13 cellular contexts compared by ENCODE assay signal in the genomic region with DNA sequence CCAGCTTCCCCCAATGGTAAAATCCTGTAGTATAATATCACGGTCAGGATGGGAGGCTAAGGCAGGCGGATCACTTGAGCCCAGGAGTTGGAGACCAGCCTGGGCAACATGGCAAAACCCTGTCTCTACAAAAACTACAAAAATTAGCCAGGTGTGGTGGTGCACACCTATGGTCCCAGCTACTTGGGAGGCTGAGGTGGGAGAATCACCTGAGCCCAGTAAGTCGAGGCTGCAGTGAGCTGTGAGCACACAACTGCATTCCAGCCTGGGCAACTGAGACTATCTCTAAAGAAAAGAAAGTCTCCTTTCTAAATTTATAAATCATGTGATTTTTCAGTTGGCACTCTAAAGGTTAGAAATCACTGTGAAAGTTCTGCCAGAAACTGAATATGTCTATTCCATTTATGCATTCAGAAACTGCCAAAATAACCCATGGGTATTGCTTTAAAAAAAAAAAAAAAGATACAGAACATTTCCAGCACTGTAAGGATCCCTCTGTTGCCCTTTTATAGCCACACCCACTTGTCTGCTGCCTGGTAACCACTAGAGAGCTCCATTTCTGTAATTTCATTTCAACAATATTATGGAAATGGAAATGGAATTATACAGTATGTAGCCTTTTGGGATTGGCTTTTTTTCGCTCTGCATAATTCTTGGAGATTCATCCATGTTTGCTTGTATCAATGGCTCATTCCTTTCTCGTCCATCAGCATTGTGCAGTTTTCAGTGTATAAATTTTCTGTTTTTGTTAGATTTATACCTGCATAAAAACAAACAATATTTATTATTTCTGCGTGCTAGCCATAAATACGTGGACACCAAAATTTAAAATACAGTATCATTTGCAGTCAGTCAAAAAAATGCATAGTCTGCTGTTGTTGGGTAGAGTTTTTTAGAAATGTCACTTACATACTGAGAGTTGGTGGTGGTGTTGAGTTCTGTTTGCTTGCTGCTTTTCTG. TPM values are rescaled to one million over a fixed set of nuclear protein-coding genes. Genes with fewer than 3 reads are reported as not detected.
DNase-seq lines count a peak whose midpoint lies in the region; ATAC-seq and TF ChIP-seq lines count a peak whose summit lies in the region.
"Had no signal": no experiment of that assay in that cellular context is flagged by ENCODE, and none has a peak within 500 bp of the region (broad histone marks: within the 10 kb centered on the region; RNA-seq: fewer than 3 reads in every experiment).

No MANE protein-coding gene starts in this region.

- no peaks in the 10 kb centered on the region for H3K27me3 Mint-ChIP-seq in activated CD4-positive, alpha-beta T cell treated with anti-CD3 and anti-CD28 coated beads for 36 hours
- H3K27me3 Mint-ChIP-seq: brain had no signal

- H3K4me1 Mint-ChIP-seq in activated CD4-positive, alpha-beta T cell treated with anti-CD3 and anti-CD28 coated beads for 36 hours = peaks cover 32% of the 10 kb centered on the region
- H3K4me1 Mint-ChIP-seq: GM23338 had no signal

- H3K4me1 ChIP-seq in PC-9 (replicated peaks; ENCODE audit: insufficient read depth) = no peaks in the 10 kb centered on the region

- H3K4me3 Mint-ChIP-seq in activated CD4-positive, alpha-beta T cell treated with anti-CD3 and anti-CD28 coated beads for 36 hours = no peak overlapping the region
- H3K4me3 Mint-ChIP-seq: GM23338 had no signal

- H3K9me3 Mint-ChIP-seq in activated CD4-positive, alpha-beta T cell treated with anti-CD3 and anti-CD28 coated beads for 36 hours (ENCODE audit: low read depth) = no peaks in the 10 kb centered on the region
- H3K9me3 Mint-ChIP-seq: brain, GM23338 had no signal

- H3K79me2 ChIP-seq in PC-9 (ENCODE audit: low read depth) = no peaks in the 10 kb centered on the region

- CTCF ChIA-PET in activated CD4-positive, alpha-beta T cell treated with anti-CD3 and anti-CD28 coated beads for 36 hours (lab: Charles Lee) = interaction anchor here (1.6 kb wide), 1 partner anchor 141 kb away, joined by 6 read pairs; no protein-coding TSS in a partner anchor
- CTCF ChIA-PET in PC-9 (lab: Charles Lee) = interaction anchor here (0.6 kb wide), 1 partner anchor 107 kb away, joined by 3 read pairs; no protein-coding TSS in a partner anchor

- no peak overlapping the region for H3K27ac ChIP-seq in PC-9

- POLR2A ChIA-PET in activated CD4-positive, alpha-beta T cell treated with anti-CD3 and anti-CD28 coated beads for 36 hours (lab: Charles Lee) = interaction anchor here (0.6 to 1.0 kb wide), 3 partner anchors 9 to 346 kb away, joined by 3 to 4 read pairs (median 3); a partner anchor contains a TSS
- POLR2A ChIA-PET in PC-9 (lab: Charles Lee; ENCODE audit: unreplicated experiment) = interaction anchor here (0.6 kb wide), 1 partner anchor 143 kb away, joined by 9 read pairs; no protein-coding TSS in a partner anchor

- intact Hi-C loops in activated CD4-positive, alpha-beta T cell treated with anti-CD3 and anti-CD28 coated beads for 36 hours (cut with DNase I, micrococcal nuclease) = no loop called here
- intact Hi-C loops in PC-9 (cut with micrococcal nuclease; ENCODE audit: unreplicated experiment) = no loop called here

- no peaks in the 10 kb centered on the region for H3K36me3 ChIP-seq in PC-9 (ENCODE audit: low read depth)

- no TSS peak for BruUV-seq in PC-9 (replicated peaks; lab: Mats Ljungman, UMichigan)

- H3K4me3 ChIP-seq in PC-9 = no peak overlapping the region
- H3K4me3 ChIP-seq: GM23338 had no signal

- no peaks in the 10 kb centered on the region for H3K27me3 ChIP-seq in PC-9 (ENCODE audit: insufficient read depth, low read depth)

- no peak overlapping the region for H3K27ac Mint-ChIP-seq in activated CD4-positive, alpha-beta T cell treated with anti-CD3 and anti-CD28 coated beads for 36 hours
- H3K27ac Mint-ChIP-seq: GM23338 had no signal

- no peaks in the 10 kb centered on the region for H4K20me1 ChIP-seq in PC-9 (ENCODE audit: insufficient read depth)

- H3K9me2 ChIP-seq in PC-9 (ENCODE audit: insufficient read depth) = no peaks in the 10 kb centered on the region

- no peak for ATAC-seq in activated CD4-positive, alpha-beta T cell treated with anti-CD3 and anti-CD28 coated beads for 36 hours
- ATAC-seq in GM21825 (IDR thresholded peaks at IDR 0.05; ENCODE audit: unreplicated experiment) = no peak
- ATAC-seq: GM23338 had no signal

- peak; percentile 47 for TF ChIP-seq CTCF in LNCAP (IDR thresholded peaks at IDR 0.05)
- no peak for TF ChIP-seq CTCF in PC-9 (conservative IDR thresholded peaks at IDR 0.05)

- H3K9me3 ChIP-seq in PC-9 (ENCODE audit: insufficient read depth, low read depth) = no peaks in the 10 kb centered on the region

- H3K4me2 ChIP-seq in PC-9 = no peak overlapping the region
- H3K4me2 ChIP-seq: GM23338 had no signal

- H3K36me3 Mint-ChIP-seq in activated CD4-positive, alpha-beta T cell treated with anti-CD3 and anti-CD28 coated beads for 36 hours (ENCODE audit: low read depth) = peaks cover 60% of the 10 kb centered on the region
- H3K36me3 Mint-ChIP-seq: brain had no signal

- no peak overlapping the region for H2AFZ ChIP-seq in PC-9
- H2AFZ ChIP-seq: GM23338 had no signal

- no peaks in the 10 kb centered on the region for H3F3A ChIP-seq in PC-9 (ENCODE audit: insufficient read depth, low read depth)

- DNase-seq in AML-193 (lab: John Stamatoyannopoulos, UW) = peak; percentile 20 to 33
- DNase-seq in cerebellar cortex (ENCODE audit: low spot score) = peak; percentile 22
- DNase-seq in left kidney (ENCODE audit: low read depth, low spot score) = peak; percentile 27
- DNase-seq in activated CD4-positive, alpha-beta T cell treated with anti-CD3 and anti-CD28 coated beads for 36 hours = no peak
- DNase-seq in 8988T = no peak
- DNase-seq in PC-9 = no peak
- DNase-seq: activated CD8-positive, alpha-beta memory T cell treated with anti-CD3 and anti-CD28 coated beads, Interleukin-2, amount 50 U/mL, for 48 hours; NCI-H1092; stimulated activated CD8-positive, alpha-beta memory T cell treated with anti-CD3 and anti-CD28 coated beads, Interleukin-4, amount 100 ng/mL, for 48 hours had no signal

RNA-seq across cellular contexts. Expression of a gene that starts 9.4 kb away (rescaled TPM):
- total RNA-seq in activated CD4-positive, alpha-beta T cell treated with anti-CD3 and anti-CD28 coated beads for 36 hours = 100 to 1,000 TPM; 103 to 111 TPM
- total RNA-seq in PC-9 (2021) = 27.5 and 29.1 TPM in 2 replicates

RNA-seq across cellular contexts. Expression of a gene that starts 10.2 kb away (rescaled TPM):
- 100 to 1,000 TPM in 1 of 2 experiments, 10 to 100 TPM in 1; 78.4 to 109 TPM for total RNA-seq in activated CD4-positive, alpha-beta T cell treated with anti-CD3 and anti-CD28 coated beads for 36 hours
- 41.6 and 66.9 TPM in 2 replicates for total RNA-seq in PC-9 (2021)

RNA-seq across cellular contexts. Expression of a gene that starts 35.0 kb away (rescaled TPM):
- not detected for total RNA-seq in activated CD4-positive, alpha-beta T cell treated with anti-CD3 and anti-CD28 coated beads for 36 hours
- total RNA-seq in PC-9 (2021) = not detected in 2 replicates

RNA-seq across cellular contexts. Expression of a gene that starts 41.7 kb away (rescaled TPM):
- total RNA-seq in activated CD4-positive, alpha-beta T cell treated with anti-CD3 and anti-CD28 coated beads for 36 hours = 10 to 100 TPM; 21.9 to 22.2 TPM
- 12.3 and 14.2 TPM in 2 replicates for total RNA-seq in PC-9 (2021)

RNA-seq across cellular contexts. Expression of a gene that starts 56.8 kb away (rescaled TPM):
- total RNA-seq in activated CD4-positive, alpha-beta T cell treated with anti-CD3 and anti-CD28 coated beads for 36 hours = 10 to 100 TPM; 34.1 to 34.4 TPM
- total RNA-seq in PC-9 (2021) = 21.1 and 25.1 TPM in 2 replicates

Comparison
In these comparisons a context has a peak if more than half of its experiments do, and no peak if none do; other contexts are left out.
1. DNase-seq: peak in AML-193 (2 of 2), cerebellar cortex (single experiment) and left kidney (single experiment); none in activated CD4-positive, alpha-beta T cell treated with anti-CD3 and anti-CD28 coated beads for 36 hours (single experiment), 8988T (single experiment) and PC-9 (0 of 2).